Comparison of ENCODE assay signal across 12 cellular contexts in genomic region chr21:31299291-31300147, GRCh38. TPM values are rescaled to one million over a fixed set of nuclear protein-coding genes. Genes with fewer than 3 reads are reported as not detected.
DNase-seq lines count a peak whose midpoint lies in the region; ATAC-seq and TF ChIP-seq lines count a peak whose summit lies in the region.
"Had no signal": no experiment of that assay in that cellular context is flagged by ENCODE, and none has a peak within 500 bp of the region (broad histone marks: within the 10 kb centered on the region; RNA-seq: fewer than 3 reads in every experiment).

No MANE protein-coding gene starts in this region.

- H3K4me1 ChIP-seq in OCI-LY3 (ENCODE audit: low read length) (peaks cover 16% of the 10 kb centered on the region), liver (ENCODE audit: control insufficient read depth in 4 of 4, insufficient read depth in 4 of 4, low read length in 3 of 4) (peaks cover 0 to 11% (median 5%) of the 10 kb centered on the region in 4 donors), Karpas-422 (ENCODE audit: low read length) (no peaks in the 10 kb centered on the region)

- TF ChIP-seq RAD21 in liver (IDR thresholded peaks at IDR 0.05): no peak

- H3K36me3 ChIP-seq in OCI-LY3 (replicated peaks; ENCODE audit: low read depth, low read length): no peaks in the 10 kb centered on the region
- H3K36me3 ChIP-seq in liver (ENCODE audit: control insufficient read depth in 4 of 4, insufficient read depth in 3 of 4, low read depth in 1 of 4, low read length in 3 of 4): no peaks in the 10 kb centered on the region
- no peaks in the 10 kb centered on the region for H3K36me3 ChIP-seq in Karpas-422 (ENCODE audit: insufficient read depth, low read length)

- TF ChIP-seq CTCF in OCI-LY3 (IDR thresholded peaks at IDR 0.05; ENCODE audit: low read depth, low read length): no peak
- TF ChIP-seq CTCF in liver (IDR thresholded peaks at IDR 0.05; ENCODE audit: low read depth, low read length, missing input control): no peak

- H3K4me2 ChIP-seq in OCI-LY3 (ENCODE audit: low read length): peak overlapping the region; percentile 60
- no peak overlapping the region for H3K4me2 ChIP-seq in Karpas-422 (ENCODE audit: low read depth, low read length, poor library complexity, severe bottlenecking)

- H4K20me1 ChIP-seq in OCI-LY3 (ENCODE audit: insufficient read depth, low read length) (no peaks in the 10 kb centered on the region), Karpas-422 (ENCODE audit: insufficient read depth, low read depth, low read length) (0 out of 2 replicates have a peak, but pooled peaks cover 8% of the 10 kb centered on the region)

- H3K27ac ChIP-seq in OCI-LY3 (ENCODE audit: low read length): no peak overlapping the region
- no peak overlapping the region for H3K27ac ChIP-seq in liver (ENCODE audit: low read depth in 1 of 2, low read length in 2 of 2)
- H3K27ac ChIP-seq in Karpas-422 (ENCODE audit: low read length): no peak overlapping the region

- H2AFZ ChIP-seq in OCI-LY3 (ENCODE audit: low read depth, low read length) (peak overlapping the region; percentile 34; the same call in 1 of the 2 replicates), Karpas-422 (ENCODE audit: low read length) (no peak overlapping the region)

- H3K9me2 ChIP-seq in Karpas-422 (replicated peaks; ENCODE audit: insufficient read depth, low read length): no peaks in the 10 kb centered on the region

- ATAC-seq in GM21529 (IDR thresholded peaks at IDR 0.05; ENCODE audit: unreplicated experiment) (peak; percentile 79), HG03025 (IDR thresholded peaks at IDR 0.05; ENCODE audit: low FRiP score, unreplicated experiment) (no peak)

- H3K27me3 ChIP-seq in OCI-LY3 (ENCODE audit: low read depth, low read length) (no peaks in the 10 kb centered on the region), liver (ENCODE audit: control insufficient read depth in 4 of 4, insufficient read depth in 4 of 4, low read length in 3 of 4) (no peaks in the 10 kb centered on the region), Karpas-422 (ENCODE audit: low read length) (no peaks in the 10 kb centered on the region)

- H3K4me3 ChIP-seq in OCI-LY3 (ENCODE audit: low read length) (peak overlapping the region; percentile 45), liver (ENCODE audit: low read depth in 1 of 3, low read length in 3 of 3) (no peak overlapping the region), Karpas-422 (ENCODE audit: low read length) (no peak overlapping the region)

- H3K79me2 ChIP-seq in OCI-LY3 (ENCODE audit: low read length): no peaks in the 10 kb centered on the region
- no peaks in the 10 kb centered on the region for H3K79me2 ChIP-seq in Karpas-422 (ENCODE audit: low read length)

- 52% methylated on average over 15 of the region's 15 CpGs for WGBS in liver

- peak; percentile 77 for DNase-seq in DMS53 treated with DMSO at 0.1 percent for 48 hours (lab: John Stamatoyannopoulos, UW; ENCODE audit: unreplicated experiment)
- DNase-seq in Karpas-422: no peak
- DNase-seq in A172 (ENCODE audit: low spot score): no peak
- no peak for DNase-seq in NCI-H2029 (lab: John Stamatoyannopoulos, UW)
- DNase-seq: activated CD4-positive, alpha-beta T cell treated with anti-CD3 and anti-CD28 coated beads, Interleukin-2, amount 50 U/mL, for 48 hours; activated naive CD4-positive, alpha-beta T cell; DMS 273 treated with DMSO at 0.1 percent for 48 hours; NCI-H226 had no signal

- no peaks in the 10 kb centered on the region for H3K9me3 ChIP-seq in OCI-LY3 (ENCODE audit: insufficient read depth, low read length)
- no peaks in the 10 kb centered on the region for H3K9me3 ChIP-seq in liver (ENCODE audit: control insufficient read depth in 4 of 4, low read length in 3 of 4)
- H3K9me3 ChIP-seq in Karpas-422 (ENCODE audit: low read length): no peaks in the 10 kb centered on the region

- no peak overlapping the region for H3K9ac ChIP-seq in OCI-LY3 (ENCODE audit: low read length)
- H3K9ac ChIP-seq in liver (ENCODE audit: low read depth in 1 of 2, low read length in 2 of 2): no peak overlapping the region
- no peak overlapping the region for H3K9ac ChIP-seq in Karpas-422 (ENCODE audit: low read length)

TF ChIP-seq in liver, 16 proteins besides CTCF, POLR2A, EP300 and RAD21:
- TF ChIP-seq FOXA1 (IDR thresholded peaks at IDR 0.05): no peak
- TF ChIP-seq GABPA (IDR thresholded peaks at IDR 0.05 in 1 of 2, conservative IDR thresholded peaks at IDR 0.05 in 1 of 2): no peak
- peak in 1 of 2 donors; percentile 40 for TF ChIP-seq HNF4A (conservative IDR thresholded peaks at IDR 0.05)
- peak; percentile 42 for TF ChIP-seq SP1 (IDR thresholded peaks at IDR 0.05)
- TF ChIP-seq REST (IDR thresholded peaks at IDR 0.05): no peak
- TF ChIP-seq JUND (IDR thresholded peaks at IDR 0.05): no peak
- no peak for TF ChIP-seq NR2F2 (IDR thresholded peaks at IDR 0.05)
- TF ChIP-seq MAX (IDR thresholded peaks at IDR 0.05): no peak
- TF ChIP-seq TAF1 (conservative IDR thresholded peaks at IDR 0.05): no peak

RNA-seq across cellular contexts. Expression of gene TIAM1, which starts 44.5 kb away (rescaled TPM):
- 1 to 10 TPM; 4.3 to 7.4 TPM for total RNA-seq in liver
- 1 to 10 TPM; 3.0 to 5.2 TPM for polyA plus RNA-seq in liver
- 0.63 and 1.6 TPM in 2 replicates for total RNA-seq in Karpas-422 (2014; rRNA removed; shearing (Covaris generic); ENCODE audit: low replicate concordance)
- total RNA-seq in A172 (2014; rRNA removed; shearing (Covaris generic)): 6.4 and 7.0 TPM in 2 replicates
